1 cellular context compared by ENCODE assay signal in the genomic region with DNA sequence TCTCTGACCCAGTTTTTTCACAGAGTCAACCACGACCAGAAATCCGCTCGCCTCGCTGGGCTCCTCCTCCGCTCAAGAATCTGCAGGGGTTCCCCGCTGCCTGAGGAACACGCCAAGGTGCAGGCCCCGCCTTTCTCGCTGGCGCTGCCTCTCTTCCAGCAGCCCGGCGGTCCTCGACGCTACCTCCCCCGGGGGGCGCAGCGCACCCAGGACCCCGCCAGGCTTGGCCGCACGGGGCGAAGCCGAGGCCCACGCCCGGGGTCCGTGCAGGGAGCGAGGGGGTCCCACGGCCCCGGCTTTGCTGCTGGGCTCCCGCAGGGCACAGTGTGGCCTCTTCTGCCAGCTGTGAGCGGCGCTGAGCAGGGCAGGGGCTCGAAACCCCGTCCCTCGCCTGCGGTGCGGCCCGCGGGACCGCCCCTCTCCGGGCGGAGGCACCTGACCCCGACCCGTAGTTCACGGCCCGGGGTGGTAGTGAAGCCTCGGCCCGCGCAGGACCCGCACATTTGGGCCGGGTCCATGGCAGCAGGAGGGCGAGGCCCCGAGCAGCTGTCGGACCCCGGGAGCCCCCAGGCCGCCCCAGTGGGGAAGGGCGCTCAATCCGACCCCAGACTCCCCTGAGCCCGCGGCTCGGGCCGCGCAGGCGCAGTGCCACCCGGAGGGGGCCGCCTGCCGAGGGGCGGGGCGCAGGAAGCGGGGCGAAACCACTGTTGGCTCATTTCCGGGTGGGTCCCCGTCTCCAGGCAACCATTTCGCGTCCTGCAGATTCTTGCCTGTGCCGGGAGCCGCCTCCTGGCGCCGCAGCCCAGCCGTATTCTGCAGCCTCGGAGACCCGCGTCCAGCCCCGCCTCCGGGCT.
TF ChIP-seq lines count a peak whose summit lies in the region.

No MANE protein-coding gene starts in this region.

TF ChIP-seq in HepG2, 621 proteins besides CTCF, POLR2A, EP300 and RAD21 (continued from another document and continues in another):
- TF ChIP-seq, protein P1, sequence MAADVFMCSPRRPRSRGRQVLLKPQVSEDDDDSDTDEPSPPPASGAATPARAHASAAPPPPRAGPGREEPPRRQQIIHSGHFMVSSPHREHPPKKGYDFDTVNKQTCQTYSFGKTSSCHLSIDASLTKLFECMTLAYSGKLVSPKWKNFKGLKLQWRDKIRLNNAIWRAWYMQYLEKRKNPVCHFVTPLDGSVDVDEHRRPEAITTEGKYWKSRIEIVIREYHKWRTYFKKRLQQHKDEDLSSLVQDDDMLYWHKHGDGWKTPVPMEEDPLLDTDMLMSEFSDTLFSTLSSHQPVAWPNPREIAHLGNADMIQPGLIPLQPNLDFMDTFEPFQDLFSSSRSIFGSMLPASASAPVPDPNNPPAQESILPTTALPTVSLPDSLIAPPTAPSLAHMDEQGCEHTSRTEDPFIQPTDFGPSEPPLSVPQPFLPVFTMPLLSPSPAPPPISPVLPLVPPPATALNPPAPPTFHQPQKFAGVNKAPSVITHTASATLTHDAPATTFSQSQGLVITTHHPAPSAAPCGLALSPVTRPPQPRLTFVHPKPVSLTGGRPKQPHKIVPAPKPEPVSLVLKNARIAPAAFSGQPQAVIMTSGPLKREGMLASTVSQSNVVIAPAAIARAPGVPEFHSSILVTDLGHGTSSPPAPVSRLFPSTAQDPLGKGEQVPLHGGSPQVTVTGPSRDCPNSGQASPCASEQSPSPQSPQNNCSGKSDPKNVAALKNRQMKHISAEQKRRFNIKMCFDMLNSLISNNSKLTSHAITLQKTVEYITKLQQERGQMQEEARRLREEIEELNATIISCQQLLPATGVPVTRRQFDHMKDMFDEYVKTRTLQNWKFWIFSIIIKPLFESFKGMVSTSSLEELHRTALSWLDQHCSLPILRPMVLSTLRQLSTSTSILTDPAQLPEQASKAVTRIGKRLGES (CRISPR knock-in tag; IDR thresholded peaks at IDR 0.05; ENCODE audit: borderline replicate concordance), result no peak
- no peak for TF ChIP-seq SSRP1 (CRISPR knock-in tag; IDR thresholded peaks at IDR 0.05)
- TF ChIP-seq ZFP36 (IDR thresholded peaks at IDR 0.05; ENCODE audit: borderline replicate concordance, low read depth, low read length, partially characterized antibody), result no peak
- TF ChIP-seq ZNF839 (CRISPR knock-in tag; IDR thresholded peaks at IDR 0.05; ENCODE audit: borderline replicate concordance), result no peak
- TF ChIP-seq ZNF7 (CRISPR knock-in tag; IDR thresholded peaks at IDR 0.05), result no peak
- no peak for TF ChIP-seq ZNF17 (CRISPR knock-in tag; IDR thresholded peaks at IDR 0.05)
- no peak for TF ChIP-seq MYNN (CRISPR knock-in tag; IDR thresholded peaks at IDR 0.05; ENCODE audit: low read depth)
- TF ChIP-seq POLR2AphosphoS5 (IDR thresholded peaks at IDR 0.05; ENCODE audit: low read depth, low read length), result peak; percentile 77
- no peak for TF ChIP-seq SMC3 (IDR thresholded peaks at IDR 0.05; ENCODE audit: low read length)
- TF ChIP-seq, protein P2, sequence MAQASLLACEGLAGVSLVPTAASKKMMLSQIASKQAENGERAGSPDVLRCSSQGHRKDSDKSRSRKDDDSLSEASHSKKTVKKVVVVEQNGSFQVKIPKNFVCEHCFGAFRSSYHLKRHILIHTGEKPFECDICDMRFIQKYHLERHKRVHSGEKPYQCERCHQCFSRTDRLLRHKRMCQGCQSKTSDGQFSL (CRISPR knock-in tag; IDR thresholded peaks at IDR 0.05), result no peak; the same call in 1 of the 2 replicates
- no peak for TF ChIP-seq NAIF1 (CRISPR knock-in tag; IDR thresholded peaks at IDR 0.05; ENCODE audit: borderline replicate concordance)
- TF ChIP-seq, protein P3, sequence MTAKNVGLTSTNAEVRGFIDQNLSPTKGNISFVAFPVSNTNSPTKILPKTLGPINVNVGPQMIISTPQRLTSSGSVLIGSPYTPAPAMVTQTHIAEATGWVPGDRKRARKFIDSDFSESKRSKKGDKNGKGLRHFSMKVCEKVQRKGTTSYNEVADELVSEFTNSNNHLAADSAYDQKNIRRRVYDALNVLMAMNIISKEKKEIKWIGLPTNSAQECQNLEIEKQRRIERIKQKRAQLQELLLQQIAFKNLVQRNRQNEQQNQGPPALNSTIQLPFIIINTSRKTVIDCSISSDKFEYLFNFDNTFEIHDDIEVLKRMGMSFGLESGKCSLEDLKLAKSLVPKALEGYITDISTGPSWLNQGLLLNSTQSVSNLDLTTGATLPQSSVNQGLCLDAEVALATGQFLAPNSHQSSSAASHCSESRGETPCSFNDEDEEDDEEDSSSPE (CRISPR knock-in tag; IDR thresholded peaks at IDR 0.05), result peak; percentile 41; the same call in 1 of the 2 replicates
- TF ChIP-seq, protein P4, sequence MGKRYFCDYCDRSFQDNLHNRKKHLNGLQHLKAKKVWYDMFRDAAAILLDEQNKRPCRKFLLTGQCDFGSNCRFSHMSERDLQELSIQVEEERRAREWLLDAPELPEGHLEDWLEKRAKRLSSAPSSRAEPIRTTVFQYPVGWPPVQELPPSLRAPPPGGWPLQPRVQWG (CRISPR knock-in tag; IDR thresholded peaks at IDR 0.05; ENCODE audit: borderline replicate concordance, low read depth), result no peak
- 0 out of 2 replicates have a peak, but pooled peaks have one; percentile 51 for TF ChIP-seq FLYWCH1 (CRISPR knock-in tag; IDR thresholded peaks at IDR 0.05)
- TF ChIP-seq, protein P5, sequence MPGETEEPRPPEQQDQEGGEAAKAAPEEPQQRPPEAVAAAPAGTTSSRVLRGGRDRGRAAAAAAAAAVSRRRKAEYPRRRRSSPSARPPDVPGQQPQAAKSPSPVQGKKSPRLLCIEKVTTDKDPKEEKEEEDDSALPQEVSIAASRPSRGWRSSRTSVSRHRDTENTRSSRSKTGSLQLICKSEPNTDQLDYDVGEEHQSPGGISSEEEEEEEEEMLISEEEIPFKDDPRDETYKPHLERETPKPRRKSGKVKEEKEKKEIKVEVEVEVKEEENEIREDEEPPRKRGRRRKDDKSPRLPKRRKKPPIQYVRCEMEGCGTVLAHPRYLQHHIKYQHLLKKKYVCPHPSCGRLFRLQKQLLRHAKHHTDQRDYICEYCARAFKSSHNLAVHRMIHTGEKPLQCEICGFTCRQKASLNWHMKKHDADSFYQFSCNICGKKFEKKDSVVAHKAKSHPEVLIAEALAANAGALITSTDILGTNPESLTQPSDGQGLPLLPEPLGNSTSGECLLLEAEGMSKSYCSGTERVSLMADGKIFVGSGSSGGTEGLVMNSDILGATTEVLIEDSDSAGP (CRISPR knock-in tag; IDR thresholded peaks at IDR 0.05; ENCODE audit: borderline replicate concordance), result peak; percentile 77; the same call in 1 of the 2 replicates
- TF ChIP-seq, protein P6, sequence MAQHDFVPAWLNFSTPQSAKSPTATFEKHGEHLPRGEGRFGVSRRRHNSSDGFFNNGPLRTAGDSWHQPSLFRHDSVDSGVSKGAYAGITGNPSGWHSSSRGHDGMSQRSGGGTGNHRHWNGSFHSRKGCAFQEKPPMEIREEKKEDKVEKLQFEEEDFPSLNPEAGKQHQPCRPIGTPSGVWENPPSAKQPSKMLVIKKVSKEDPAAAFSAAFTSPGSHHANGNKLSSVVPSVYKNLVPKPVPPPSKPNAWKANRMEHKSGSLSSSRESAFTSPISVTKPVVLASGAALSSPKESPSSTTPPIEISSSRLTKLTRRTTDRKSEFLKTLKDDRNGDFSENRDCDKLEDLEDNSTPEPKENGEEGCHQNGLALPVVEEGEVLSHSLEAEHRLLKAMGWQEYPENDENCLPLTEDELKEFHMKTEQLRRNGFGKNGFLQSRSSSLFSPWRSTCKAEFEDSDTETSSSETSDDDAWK (CRISPR knock-in tag; IDR thresholded peaks at IDR 0.05), result no peak
- TF ChIP-seq ZNF598 (CRISPR knock-in tag; IDR thresholded peaks at IDR 0.05; ENCODE audit: borderline replicate concordance), result peak; percentile 38
- TF ChIP-seq, protein P7, sequence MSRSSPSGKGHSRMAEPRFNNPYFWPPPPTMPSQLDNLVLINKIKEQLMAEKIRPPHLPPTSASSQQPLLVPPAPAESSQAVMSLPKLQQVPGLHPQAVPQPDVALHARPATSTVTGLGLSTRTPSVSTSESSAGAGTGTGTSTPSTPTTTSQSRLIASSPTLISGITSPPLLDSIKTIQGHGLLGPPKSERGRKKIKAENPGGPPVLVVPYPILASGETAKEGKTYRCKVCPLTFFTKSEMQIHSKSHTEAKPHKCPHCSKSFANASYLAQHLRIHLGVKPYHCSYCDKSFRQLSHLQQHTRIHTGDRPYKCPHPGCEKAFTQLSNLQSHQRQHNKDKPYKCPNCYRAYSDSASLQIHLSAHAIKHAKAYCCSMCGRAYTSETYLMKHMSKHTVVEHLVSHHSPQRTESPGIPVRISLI (CRISPR knock-in tag; IDR thresholded peaks at IDR 0.05; ENCODE audit: borderline replicate concordance), result no peak
- no peak for TF ChIP-seq CHD2 (IDR thresholded peaks at IDR 0.05; ENCODE audit: low read depth, low read length)
- TF ChIP-seq ZNF282 (IDR thresholded peaks at IDR 0.05; ENCODE audit: partially characterized antibody), result no peak
- TF ChIP-seq KLF6 (CRISPR knock-in tag; IDR thresholded peaks at IDR 0.05), result 0 out of 2 replicates have a peak, but pooled peaks have one; percentile 49
- TF ChIP-seq ZNF501 (CRISPR knock-in tag; IDR thresholded peaks at IDR 0.05), result peak; percentile 79
- TF ChIP-seq HDAC1 (CRISPR knock-in tag; IDR thresholded peaks at IDR 0.05), result peak; percentile 74
- no peak for TF ChIP-seq NFE2L2 (IDR thresholded peaks at IDR 0.05; ENCODE audit: low read length)
- no peak for TF ChIP-seq PTBP1 (IDR thresholded peaks at IDR 0.05; ENCODE audit: low read depth, low read length, poor library complexity, severe bottlenecking)
- TF ChIP-seq HCFC1 (IDR thresholded peaks at IDR 0.05; ENCODE audit: low read depth, low read length), result peak; percentile 28; the same call in 1 of the 2 replicates
- TF ChIP-seq ZNF564 (CRISPR knock-in tag; IDR thresholded peaks at IDR 0.05), result no peak
- TF ChIP-seq, protein P8, sequence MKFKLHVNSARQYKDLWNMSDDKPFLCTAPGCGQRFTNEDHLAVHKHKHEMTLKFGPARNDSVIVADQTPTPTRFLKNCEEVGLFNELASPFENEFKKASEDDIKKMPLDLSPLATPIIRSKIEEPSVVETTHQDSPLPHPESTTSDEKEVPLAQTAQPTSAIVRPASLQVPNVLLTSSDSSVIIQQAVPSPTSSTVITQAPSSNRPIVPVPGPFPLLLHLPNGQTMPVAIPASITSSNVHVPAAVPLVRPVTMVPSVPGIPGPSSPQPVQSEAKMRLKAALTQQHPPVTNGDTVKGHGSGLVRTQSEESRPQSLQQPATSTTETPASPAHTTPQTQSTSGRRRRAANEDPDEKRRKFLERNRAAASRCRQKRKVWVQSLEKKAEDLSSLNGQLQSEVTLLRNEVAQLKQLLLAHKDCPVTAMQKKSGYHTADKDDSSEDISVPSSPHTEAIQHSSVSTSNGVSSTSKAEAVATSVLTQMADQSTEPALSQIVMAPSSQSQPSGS (CRISPR knock-in tag; IDR thresholded peaks at IDR 0.05), result no peak
- TF ChIP-seq SOX6 (IDR thresholded peaks at IDR 0.05), result no peak
- TF ChIP-seq SOX6 (CRISPR knock-in tag; IDR thresholded peaks at IDR 0.05), result no peak; the same call in 1 of the 2 replicates
- no peak for TF ChIP-seq HDAC6 (IDR thresholded peaks at IDR 0.05; ENCODE audit: low read depth, low read length)
- TF ChIP-seq ZNF317 (CRISPR knock-in tag; IDR thresholded peaks at IDR 0.05), result peak; percentile 61; the same call in 1 of the 2 replicates
- TF ChIP-seq, protein P9, sequence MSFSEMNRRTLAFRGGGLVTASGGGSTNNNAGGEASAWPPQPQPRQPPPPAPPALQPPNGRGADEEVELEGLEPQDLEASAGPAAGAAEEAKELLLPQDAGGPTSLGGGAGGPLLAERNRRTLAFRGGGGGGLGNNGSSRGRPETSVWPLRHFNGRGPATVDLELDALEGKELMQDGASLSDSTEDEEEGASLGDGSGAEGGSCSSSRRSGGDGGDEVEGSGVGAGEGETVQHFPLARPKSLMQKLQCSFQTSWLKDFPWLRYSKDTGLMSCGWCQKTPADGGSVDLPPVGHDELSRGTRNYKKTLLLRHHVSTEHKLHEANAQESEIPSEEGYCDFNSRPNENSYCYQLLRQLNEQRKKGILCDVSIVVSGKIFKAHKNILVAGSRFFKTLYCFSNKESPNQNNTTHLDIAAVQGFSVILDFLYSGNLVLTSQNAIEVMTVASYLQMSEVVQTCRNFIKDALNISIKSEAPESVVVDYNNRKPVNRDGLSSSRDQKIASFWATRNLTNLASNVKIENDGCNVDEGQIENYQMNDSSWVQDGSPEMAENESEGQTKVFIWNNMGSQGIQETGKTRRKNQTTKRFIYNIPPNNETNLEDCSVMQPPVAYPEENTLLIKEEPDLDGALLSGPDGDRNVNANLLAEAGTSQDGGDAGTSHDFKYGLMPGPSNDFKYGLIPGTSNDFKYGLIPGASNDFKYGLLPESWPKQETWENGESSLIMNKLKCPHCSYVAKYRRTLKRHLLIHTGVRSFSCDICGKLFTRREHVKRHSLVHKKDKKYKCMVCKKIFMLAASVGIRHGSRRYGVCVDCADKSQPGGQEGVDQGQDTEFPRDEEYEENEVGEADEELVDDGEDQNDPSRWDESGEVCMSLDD (CRISPR knock-in tag; IDR thresholded peaks at IDR 0.05; ENCODE audit: borderline replicate concordance), result no peak
- peak; percentile 30; the same call in 1 of the 2 replicates for TF ChIP-seq ZSCAN31 (CRISPR knock-in tag; IDR thresholded peaks at IDR 0.05; ENCODE audit: low read depth)
- TF ChIP-seq RELA (CRISPR knock-in tag; IDR thresholded peaks at IDR 0.05), result no peak
- TF ChIP-seq CBX1 (IDR thresholded peaks at IDR 0.05; ENCODE audit: low read depth), result no peak
- peak; percentile 39; the same call in 1 of the 2 replicates for TF ChIP-seq WIZ (CRISPR knock-in tag; IDR thresholded peaks at IDR 0.05)
- TF ChIP-seq, protein P10, sequence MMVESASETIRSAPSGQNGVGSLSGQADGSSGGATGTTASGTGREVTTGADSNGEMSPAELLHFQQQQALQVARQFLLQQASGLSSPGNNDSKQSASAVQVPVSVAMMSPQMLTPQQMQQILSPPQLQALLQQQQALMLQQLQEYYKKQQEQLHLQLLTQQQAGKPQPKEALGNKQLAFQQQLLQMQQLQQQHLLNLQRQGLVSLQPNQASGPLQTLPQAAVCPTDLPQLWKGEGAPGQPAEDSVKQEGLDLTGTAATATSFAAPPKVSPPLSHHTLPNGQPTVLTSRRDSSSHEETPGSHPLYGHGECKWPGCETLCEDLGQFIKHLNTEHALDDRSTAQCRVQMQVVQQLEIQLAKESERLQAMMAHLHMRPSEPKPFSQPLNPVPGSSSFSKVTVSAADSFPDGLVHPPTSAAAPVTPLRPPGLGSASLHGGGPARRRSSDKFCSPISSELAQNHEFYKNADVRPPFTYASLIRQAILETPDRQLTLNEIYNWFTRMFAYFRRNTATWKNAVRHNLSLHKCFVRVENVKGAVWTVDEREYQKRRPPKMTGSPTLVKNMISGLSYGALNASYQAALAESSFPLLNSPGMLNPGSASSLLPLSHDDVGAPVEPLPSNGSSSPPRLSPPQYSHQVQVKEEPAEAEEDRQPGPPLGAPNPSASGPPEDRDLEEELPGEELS (CRISPR knock-in tag; IDR thresholded peaks at IDR 0.05), result no peak
- TF ChIP-seq, protein P11, sequence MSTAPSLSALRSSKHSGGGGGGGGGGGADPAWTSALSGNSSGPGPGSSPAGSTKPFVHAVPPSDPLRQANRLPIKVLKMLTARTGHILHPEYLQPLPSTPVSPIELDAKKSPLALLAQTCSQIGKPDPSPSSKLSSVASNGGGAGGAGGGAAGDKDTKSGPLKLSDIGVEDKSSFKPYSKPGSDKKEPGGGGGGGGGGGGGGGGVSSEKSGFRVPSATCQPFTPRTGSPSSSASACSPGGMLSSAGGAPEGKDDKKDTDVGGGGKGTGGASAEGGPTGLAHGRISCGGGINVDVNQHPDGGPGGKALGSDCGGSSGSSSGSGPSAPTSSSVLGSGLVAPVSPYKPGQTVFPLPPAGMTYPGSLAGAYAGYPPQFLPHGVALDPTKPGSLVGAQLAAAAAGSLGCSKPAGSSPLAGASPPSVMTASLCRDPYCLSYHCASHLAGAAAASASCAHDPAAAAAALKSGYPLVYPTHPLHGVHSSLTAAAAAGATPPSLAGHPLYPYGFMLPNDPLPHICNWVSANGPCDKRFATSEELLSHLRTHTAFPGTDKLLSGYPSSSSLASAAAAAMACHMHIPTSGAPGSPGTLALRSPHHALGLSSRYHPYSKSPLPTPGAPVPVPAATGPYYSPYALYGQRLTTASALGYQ (CRISPR knock-in tag; IDR thresholded peaks at IDR 0.05), result no peak
- TF ChIP-seq ATF7 (IDR thresholded peaks at IDR 0.05), result no peak
- TF ChIP-seq ATF7 (CRISPR knock-in tag; IDR thresholded peaks at IDR 0.05), result no peak
